ENCODE assay signal across 12 cellular contexts in genomic region chr22:21766933-21767462, GRCh38. TPM values are rescaled to one million over a fixed set of nuclear protein-coding genes. Genes with fewer than 3 reads are reported as not detected.
DNase-seq lines count a peak whose midpoint lies in the region; ATAC-seq, FAIRE-seq and TF ChIP-seq lines count a peak whose summit lies in the region.
"Had no signal": no experiment of that assay in that cellular context is flagged by ENCODE, and none has a peak within 500 bp of the region (broad histone marks: within the 10 kb centered on the region; RNA-seq: fewer than 3 reads in every experiment).

No MANE protein-coding gene starts in this region.

- peak; percentile 80 to 86; a peak in 3 of 4 replicates for TF ChIP-seq EP300 in GM12878 (IDR thresholded peaks at IDR 0.05; ENCODE audit: borderline replicate concordance in 1 of 2, control insufficient read depth in 1 of 2, low read depth in 2 of 2, low read length in 2 of 2)

- peak; percentile 18 for FAIRE-seq in GM12878 (lab: Jason Lieb, UNC)
- FAIRE-seq: astrocyte, islet of Langerhans had no signal

- RAD21 ChIA-PET in GM12878 (lab: Charles Lee; ENCODE audit: unreplicated experiment), result interaction anchor here (0.6 to 1.7 kb wide), 6 partner anchors 32 to 185 kb away, joined by 3 to 5 read pairs (median 3); partner anchors contain the start of gene PPM1F

- peak overlapping the region; percentile 49 for H3K4me3 Mint-ChIP-seq in T-helper 17 cell

- peaks cover 46% of the 10 kb centered on the region for H3K4me1 Mint-ChIP-seq in T-helper 17 cell

- no peak for TF ChIP-seq CTCF in GM12878 (IDR thresholded peaks at IDR 0.05 in 2 of 3, conservative IDR thresholded peaks at IDR 0.05 in 1 of 3; ENCODE audit: control insufficient read depth in 2 of 3, extremely low read depth in 1 of 3, insufficient read depth in 1 of 3, low read depth in 3 of 3, low read length in 3 of 3)
- no peak for TF ChIP-seq CTCF in brain microvascular endothelial cell (IDR thresholded peaks at IDR 0.05; ENCODE audit: low read depth, low read length, missing control alignments)

- intact Hi-C loops in GM12878 (cut with micrococcal nuclease; ENCODE audit: unreplicated experiment), result no loop called here

- no peaks in the 10 kb centered on the region for H4K20me1 ChIP-seq in GM12878 (ENCODE audit: control insufficient read depth, insufficient read depth)

- CTCF ChIA-PET in GM12878 (lab: Yijun Ruan, JAX), result interaction anchor here (0.6 to 1.3 kb wide), 6 partner anchors 21 to 170 kb away, joined by 3 to 6 read pairs (median 3); no protein-coding TSS in a partner anchor

- TF ChIP-seq POLR2A in GM12878 (IDR thresholded peaks at IDR 0.05; ENCODE audit: low read depth, low read length), result no peak

- no TSS peak for BruUV-seq in GM12878 (replicated peaks; lab: Mats Ljungman, UMichigan)

- H3K36me3 ChIP-seq in GM12878 (ENCODE audit: control insufficient read depth in 2 of 2, insufficient read depth in 2 of 2, low read length in 1 of 2) (peaks cover 16 to 18% of the 10 kb centered on the region in 2 experiments), brain microvascular endothelial cell (replicated peaks) (peaks cover 95% of the 10 kb centered on the region)

- WGBS in GM12878 (ENCODE audit: insufficient coverage, insufficient replicate concordance, low lambda C conversion rate, missing lambda C conversion rate), result 86% methylated on average over 11 of the region's 11 CpGs

- peaks cover 51% of the 10 kb centered on the region for H3K4me1 ChIP-seq in GM12878 (ENCODE audit: control insufficient read depth, insufficient read depth, low read length)

- ATAC-seq in GM19452 (IDR thresholded peaks at IDR 0.05; ENCODE audit: unreplicated experiment), result peak; percentile 77
- ATAC-seq in T-helper 17 cell, result peak; percentile 76
- ATAC-seq in GM12878, result peak; percentile 79
- no peak for ATAC-seq in HG03460 (IDR thresholded peaks at IDR 0.05; ENCODE audit: unreplicated experiment)

- no peaks in the 10 kb centered on the region for H3K9me3 ChIP-seq in T-helper 17 cell (ENCODE audit: control insufficient read depth, low read length, poor library complexity, severe bottlenecking)
- no peaks in the 10 kb centered on the region for H3K9me3 ChIP-seq in GM12878 (replicated peaks; ENCODE audit: control insufficient read depth, insufficient read depth, low read length)
- H3K9me3 ChIP-seq: thoracic aorta had no signal

- SMC1A ChIA-PET in GM12878 (lab: Charles Lee; ENCODE audit: uncharacterized antibody, unreplicated experiment), result interaction anchor here (0.7 to 2.4 kb wide), 7 partner anchors 22 to 98 kb away, joined by 3 to 7 read pairs (median 4); no protein-coding TSS in a partner anchor

- peak overlapping the region; percentile 76 for H3K27ac ChIP-seq in GM12878 (ENCODE audit: control insufficient read depth, insufficient read depth)
- H3K27ac ChIP-seq in brain microvascular endothelial cell, result no peak overlapping the region
- H3K27ac ChIP-seq: thoracic aorta had no signal

- TF ChIP-seq RAD21 in GM12878 (IDR thresholded peaks at IDR 0.05; ENCODE audit: insufficient read depth, low read depth, low read length), result no peak

- H3K9ac ChIP-seq in GM12878 (ENCODE audit: control insufficient read depth, insufficient read depth, low read length), result peak overlapping the region; percentile 23; the same call in 1 of the 2 replicates

- H2AFZ ChIP-seq in GM12878 (ENCODE audit: control insufficient read depth, low read depth, low read length), result no peak overlapping the region; the same call in 1 of the 2 replicates

- H3K4me2 ChIP-seq in GM12878 (ENCODE audit: control insufficient read depth, insufficient read depth), result peak overlapping the region; percentile 34

- peak overlapping the region; percentile 86 for H3K27ac Mint-ChIP-seq in T-helper 17 cell

- H3K4me3 ChIP-seq in GM12878, result no peak overlapping the region
- H3K4me3 ChIP-seq in brain microvascular endothelial cell (ENCODE audit: low read depth, low read length), result no peak overlapping the region
- H3K4me3 ChIP-seq: thoracic aorta had no signal

- H3K36me3 Mint-ChIP-seq in T-helper 17 cell (ENCODE audit: low read depth), result peaks cover 9% of the 10 kb centered on the region

- H3K27me3 Mint-ChIP-seq in T-helper 17 cell, result no peaks in the 10 kb centered on the region

- POLR2A ChIA-PET in GM12878 (lab: Charles Lee), result interaction anchor here (1.1 to 1.6 kb wide), 4 partner anchors 10 to 93 kb away, joined by 3 to 7 read pairs (median 6); partner anchors contain the start of gene YPEL1

- no peaks in the 10 kb centered on the region for H3K27me3 ChIP-seq in GM12878 (replicated peaks in 1 of 2; ENCODE audit: control insufficient read depth in 2 of 2, insufficient read depth in 2 of 2, low read length in 1 of 2)
- H3K27me3 ChIP-seq in brain microvascular endothelial cell (replicated peaks), result no peaks in the 10 kb centered on the region

- in situ Hi-C loops in GM12878 (cut with MboI) (no loop called here), brain microvascular endothelial cell (cut with HindIII; ENCODE audit: low pct_ligation_motif_present, low sequenced_read_pairs) (no loop called here)

- DNase-seq in T-helper 17 cell (no peak), GM12878 (ENCODE audit: low read depth, low spot score) (no peak), epidermal melanocyte (ENCODE audit: insufficient read length, low spot score) (no peak), AG08395 (ENCODE audit: low spot score) (no peak), brain microvascular endothelial cell (no peak)
- DNase-seq in stimulated activated CD8-positive, alpha-beta memory T cell treated with anti-CD3 and anti-CD28 coated beads, Interleukin-2, amount 100 ng/mL, for 1 hour (ENCODE audit: low read depth in 2 of 2), result peak; percentile 34 to 60
- DNase-seq: NCI-H1694 had no signal

- H3K79me2 ChIP-seq in GM12878 (ENCODE audit: control insufficient read depth, insufficient read depth, low read length), result no peaks in the 10 kb centered on the region

TF ChIP-seq in GM12878, 131 proteins besides CTCF, POLR2A, EP300 and RAD21 (continues in another document):
- TF ChIP-seq FOXK2 (IDR thresholded peaks at IDR 0.05) (no peak; the same call in 1 of the 2 replicates), E2F4 (IDR thresholded peaks at IDR 0.05; ENCODE audit: low read depth, low read length) (no peak), NKRF (conservative IDR thresholded peaks at IDR 0.05) (peak; percentile 47; the same call in 1 of the 2 replicates), EZH2 (IDR thresholded peaks at IDR 0.05; ENCODE audit: borderline replicate concordance, control insufficient read depth, low read depth, low read length) (no peak), RFX5 (IDR thresholded peaks at IDR 0.05; ENCODE audit: low read depth, low read length) (no peak), GABPA (IDR thresholded peaks at IDR 0.05; ENCODE audit: low read depth) (no peak)
- TF ChIP-seq, protein P1, sequence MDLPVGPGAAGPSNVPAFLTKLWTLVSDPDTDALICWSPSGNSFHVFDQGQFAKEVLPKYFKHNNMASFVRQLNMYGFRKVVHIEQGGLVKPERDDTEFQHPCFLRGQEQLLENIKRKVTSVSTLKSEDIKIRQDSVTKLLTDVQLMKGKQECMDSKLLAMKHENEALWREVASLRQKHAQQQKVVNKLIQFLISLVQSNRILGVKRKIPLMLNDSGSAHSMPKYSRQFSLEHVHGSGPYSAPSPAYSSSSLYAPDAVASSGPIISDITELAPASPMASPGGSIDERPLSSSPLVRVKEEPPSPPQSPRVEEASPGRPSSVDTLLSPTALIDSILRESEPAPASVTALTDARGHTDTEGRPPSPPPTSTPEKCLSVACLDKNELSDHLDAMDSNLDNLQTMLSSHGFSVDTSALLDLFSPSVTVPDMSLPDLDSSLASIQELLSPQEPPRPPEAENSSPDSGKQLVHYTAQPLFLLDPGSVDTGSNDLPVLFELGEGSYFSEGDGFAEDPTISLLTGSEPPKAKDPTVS (IDR thresholded peaks at IDR 0.05; ENCODE audit: low read depth, low read length), result no peak

RNA-seq across cellular contexts. Expression of gene YPEL1, which starts 31.4 kb away (rescaled TPM):
- 1 to 10 TPM; 3.5 to 4.6 TPM for total RNA-seq in T-helper 17 cell
- 3.8 and 4.0 TPM in 2 replicates for total RNA-seq in GM12878 (2013; cell fraction: nucleolus; rRNA removed)
- 0.98 and 5.0 TPM in 2 replicates for total RNA-seq in GM12878 (2014; rRNA removed)
- 0.67 and 0.83 TPM in 2 replicates for total RNA-seq in GM12878 (2014; rRNA removed; fragmentation: Illumina TruSeq; extraction: Trizol)
- 1.4 and 1.9 TPM in 2 replicates for total RNA-seq in GM12878 (2021)
- 1.2 TPM for polyA plus RNA-seq in GM12878 (2011; ENCODE audit: low read depth)
- polyA plus RNA-seq in GM12878 (2011; rRNA removed), result 2.5 and 2.7 TPM in 2 replicates
- 1.4 and 1.5 TPM in 2 replicates for polyA plus RNA-seq in GM12878 (2011; cell fraction: cytosol; rRNA removed)
- polyA plus RNA-seq in GM12878 (2011; cell fraction: nucleus; rRNA removed), result 1.3 and 1.7 TPM in 2 replicates
- polyA plus RNA-seq in GM12878 (2012), result 1.9 and 2.0 TPM in 2 replicates
- polyA plus RNA-seq in GM12878 (2014; fragmentation: Illumina TruSeq; extraction: Trizol), result 0.69 and 0.82 TPM in 2 replicates
- under 1 TPM; 0.13 to 0.21 TPM for polyA plus RNA-seq in GM12878 (2014; fragmentation: Nextera tagmentation; extraction: Ambion mirVana)
- polyA plus RNA-seq in GM12878 (2014; rRNA removed), result 1.2 and 1.4 TPM in 2 replicates
- polyA plus RNA-seq in GM12878 (2016; fragmentation: Nextera tagmentation; extraction: Ambion mirVana), result 1 to 10 TPM; 1.7 to 2.4 TPM
- polyA minus RNA-seq in GM12878 (2011; rRNA and poly(A)+ RNA removed), result 2.0 and 2.1 TPM in 2 replicates
- 0.52 and 0.94 TPM in 2 replicates for polyA minus RNA-seq in GM12878 (2011; cell fraction: cytosol; rRNA and poly(A)+ RNA removed)
- polyA minus RNA-seq in GM12878 (2011; cell fraction: nucleus; rRNA and poly(A)+ RNA removed), result 0.67 and 1.1 TPM in 2 replicates

Comparison
In these comparisons a context has a peak if more than half of its experiments do, and no peak if none do; other contexts are left out.
1. DNase-seq: peak in stimulated activated CD8-positive, alpha-beta memory T cell treated with anti-CD3 and anti-CD28 coated beads, Interleukin-2, amount 100 ng/mL, for 1 hour (2 of 2); none in T-helper 17 cell (0 of 3), GM12878 (single experiment), epidermal melanocyte (single experiment), AG08395 (single experiment) and brain microvascular endothelial cell (single experiment).